Comparison of ENCODE assay signal across 1 cellular context in the genomic region with DNA sequence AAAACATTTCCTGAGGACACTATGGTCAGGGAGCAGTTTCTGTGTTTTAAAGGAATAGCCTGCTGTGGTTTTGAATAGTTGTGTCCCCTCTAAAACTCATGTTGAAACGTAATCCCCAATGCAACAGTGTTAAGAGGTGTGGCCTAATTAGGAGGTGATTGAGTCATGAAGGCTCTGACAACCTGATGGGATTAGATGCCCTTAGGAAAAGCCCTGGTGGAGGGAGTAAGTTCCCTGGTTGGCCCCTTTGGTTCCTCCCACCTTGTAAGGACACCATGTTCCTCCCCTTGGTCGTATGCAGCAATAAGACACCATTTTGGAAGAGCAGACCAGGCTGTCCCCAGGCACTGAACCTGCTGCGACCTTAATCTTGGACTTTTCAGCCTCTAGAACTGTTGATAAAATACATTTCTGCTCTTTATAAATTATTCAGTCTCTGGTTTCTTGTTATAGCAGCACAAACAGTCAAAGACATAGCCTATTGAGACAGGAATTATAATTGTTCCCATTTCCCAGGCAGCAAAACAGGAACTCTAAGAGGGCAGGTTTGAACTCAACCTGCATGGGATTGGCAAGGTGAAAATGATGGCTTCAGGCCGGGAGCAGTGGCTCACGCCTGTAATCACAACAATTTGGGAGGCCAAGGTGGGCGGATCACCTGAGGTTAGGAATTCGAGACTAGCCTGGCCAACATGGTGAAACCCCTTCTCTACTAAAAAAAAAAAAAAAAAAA.
TF ChIP-seq lines count a peak whose summit lies in the region.

No MANE protein-coding gene starts in this region.

TF ChIP-seq in GM23338, 12 proteins besides CTCF, POLR2A, EP300 and RAD21:
- TF ChIP-seq ZNF462 (CRISPR knock-in tag; IDR thresholded peaks at IDR 0.05): no peak
- TF ChIP-seq REST (IDR thresholded peaks at IDR 0.05; ENCODE audit: unreplicated experiment): no peak
- no peak for TF ChIP-seq ZNF114 (CRISPR knock-in tag; IDR thresholded peaks at IDR 0.05)
- TF ChIP-seq JUNB (IDR thresholded peaks at IDR 0.05; ENCODE audit: unreplicated experiment): no peak
- TF ChIP-seq NANOG (IDR thresholded peaks at IDR 0.05; ENCODE audit: borderline replicate concordance): no peak
- no peak for TF ChIP-seq STAT1 (IDR thresholded peaks at IDR 0.05; ENCODE audit: unreplicated experiment)
- TF ChIP-seq CREB1 (CRISPR knock-in tag; IDR thresholded peaks at IDR 0.05; ENCODE audit: low read depth): no peak
- TF ChIP-seq ETS1 (IDR thresholded peaks at IDR 0.05): no peak
- no peak for TF ChIP-seq POLR2AphosphoS5 (IDR thresholded peaks at IDR 0.05; ENCODE audit: low read depth)
- TF ChIP-seq EZH2 (IDR thresholded peaks at IDR 0.05; ENCODE audit: low read depth, unreplicated experiment): no peak
- no peak for TF ChIP-seq ZNF331 (CRISPR knock-in tag; IDR thresholded peaks at IDR 0.05; ENCODE audit: low read depth)
- no peak for TF ChIP-seq EZH2phosphoT487 (IDR thresholded peaks at IDR 0.05; ENCODE audit: unreplicated experiment)
